Comparison of ENCODE assay signal across 8 cellular contexts in the genomic region with DNA sequence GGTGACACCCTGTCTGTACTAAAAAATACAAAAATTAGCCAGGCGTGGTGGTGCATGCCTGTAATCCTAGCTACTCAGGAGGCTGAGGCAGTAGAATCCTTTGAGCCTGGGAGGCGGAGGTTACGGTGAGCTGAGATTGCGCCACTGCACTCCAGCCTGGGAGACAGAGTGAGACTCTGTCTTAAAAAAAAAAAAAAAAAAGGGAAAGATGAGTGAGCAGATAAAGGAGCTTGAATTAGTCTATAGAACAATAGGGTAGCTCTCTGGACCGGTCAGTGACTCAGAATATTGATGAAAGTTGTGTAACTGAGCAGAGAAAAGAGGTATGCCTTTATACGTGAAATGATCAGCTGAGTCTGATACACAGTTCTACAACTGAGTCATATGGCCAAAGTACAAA.
A peak's percentile ranks its signal among the peaks of the same experiment; 100 is the strongest.
DNase-seq lines count a peak whose midpoint lies in the region; ATAC-seq, FAIRE-seq and TF ChIP-seq lines count a peak whose summit lies in the region.
"Not testable (repeated sequence)": the region's sequence is repeated elsewhere in the genome, so short reads cannot be mapped to it uniquely, and the experiment has no call there.

No MANE protein-coding gene starts in this region.

- not testable (repeated sequence) for ATAC-seq in SK-N-SH treated with all-trans-retinoic acid at 6 μM for 48 hours; thoracic aorta (ENCODE audit: insufficient number of reproducible peaks, low FRiP score, low read depth)
- ATAC-seq in mucosa of descending colon = peak; percentile 62

- not testable (repeated sequence) for H3K27me3 ChIP-seq in ACC112 (ENCODE audit: insufficient read depth, low read length); bronchial epithelial cell (ENCODE audit: control insufficient read depth, insufficient read depth, low read length); esophagus muscularis mucosa; hepatocyte; thoracic aorta (replicated peaks; ENCODE audit: insufficient read depth)

- TF ChIP-seq CTCF in bronchial epithelial cell (IDR thresholded peaks at IDR 0.05; ENCODE audit: insufficient read depth, low read length, severe bottlenecking); esophagus muscularis mucosa (IDR thresholded peaks at IDR 0.05); hepatocyte (IDR thresholded peaks at IDR 0.05; ENCODE audit: poor library complexity); mucosa of descending colon (IDR thresholded peaks at IDR 0.05); thoracic aorta (IDR thresholded peaks at IDR 0.05): not testable (repeated sequence)

- H3K9me3 ChIP-seq in esophagus muscularis mucosa; hepatocyte (ENCODE audit: low read depth); mucosa of descending colon; thoracic aorta: not testable (repeated sequence)

- not testable (repeated sequence) for H4K20me1 ChIP-seq in hepatocyte (ENCODE audit: insufficient read depth, poor library complexity, severe bottlenecking)

- intact Hi-C loops in esophagus muscularis mucosa (cut with DNase I) = loop anchor here (10.0 kb wide), 1 partner anchor 93 kb away; the partner anchor contains the start of gene PATJ
- intact Hi-C loops in mucosa of descending colon (cut with DNase I, micrococcal nuclease) = not testable (repeated sequence)

- H3K4me3 ChIP-seq in ACC112 (ENCODE audit: low read depth, low read length); bronchial epithelial cell (ENCODE audit: low read depth, low read length); esophagus muscularis mucosa; hepatocyte; mucosa of descending colon; thoracic aorta: not testable (repeated sequence)

- not testable (repeated sequence) for H2AFZ ChIP-seq in ACC112 (ENCODE audit: low read length, unreplicated experiment); hepatocyte

- peak; percentile 10 for DNase-seq in HT-29 (ENCODE audit: low spot score)
- DNase-seq in bronchial epithelial cell (ENCODE audit: low read depth) = peak; percentile 90
- DNase-seq in esophagus muscularis mucosa (ENCODE audit: extremely low spot score); mucosa of descending colon; thoracic aorta (ENCODE audit: low spot score): not testable (repeated sequence)
- DNase-seq in hepatocyte (ENCODE audit: low spot score) = peak; percentile 23

- WGBS in esophagus muscularis mucosa = 95% methylated on average over 6 of the region's 6 CpGs
- 77% methylated on average over 6 of the region's 6 CpGs for WGBS in hepatocyte (ENCODE audit: low lambda C conversion rate, missing lambda C conversion rate)

- H3K4me1 ChIP-seq in ACC112 (ENCODE audit: control insufficient read depth, insufficient read depth, low read length, unreplicated experiment) = peaks cover 11% of the 10 kb centered on the region
- H3K4me1 ChIP-seq in esophagus muscularis mucosa = peaks cover 0 to 57% (median 43%) of the 10 kb centered on the region in 4 donors
- not testable (repeated sequence) for H3K4me1 ChIP-seq in hepatocyte (ENCODE audit: insufficient read depth); mucosa of descending colon (ENCODE audit: low read depth)
- H3K4me1 ChIP-seq in thoracic aorta (ENCODE audit: control insufficient read depth in 1 of 2, low read depth in 2 of 2) = peaks cover 53 to 94% of the 10 kb centered on the region in 2 donors

- H3K27ac ChIP-seq in ACC112 (ENCODE audit: low read depth, low read length) (peak overlapping the region; percentile 26; the same call in 1 of the 2 replicates), esophagus muscularis mucosa (replicated peaks in 1 of 4) (peak overlapping the region in 3 of 4 donors; percentile 59 to 76 (median 65)), hepatocyte (peak overlapping the region; percentile 50), thoracic aorta (peak overlapping the region; percentile 84 to 91)

- TF ChIP-seq POLR2A in esophagus muscularis mucosa (IDR thresholded peaks at IDR 0.05; ENCODE audit: low read depth) = not testable (repeated sequence)

- H3K79me2 ChIP-seq in ACC112 (ENCODE audit: control insufficient read depth, insufficient read depth, low read length, unreplicated experiment); hepatocyte: not testable (repeated sequence)

- not testable (repeated sequence) for FAIRE-seq in bronchial epithelial cell (lab: Jason Lieb, UNC)

- not testable (repeated sequence) for H3K4me2 ChIP-seq in hepatocyte

- not testable (repeated sequence) for H3K36me3 ChIP-seq in ACC112 (ENCODE audit: insufficient read depth, low read length); bronchial epithelial cell (ENCODE audit: control insufficient read depth, insufficient read depth, low read length); esophagus muscularis mucosa; hepatocyte (replicated peaks; ENCODE audit: insufficient read depth, low read depth); mucosa of descending colon (ENCODE audit: low read depth); thoracic aorta

- not testable (repeated sequence) for TF ChIP-seq EP300 in esophagus muscularis mucosa (IDR thresholded peaks at IDR 0.05)

- H3K9me2 ChIP-seq in hepatocyte (replicated peaks; ENCODE audit: insufficient read depth) = not testable (repeated sequence)

TF ChIP-seq in SK-N-SH treated with all-trans-retinoic acid at 6 μM for 48 hours, 23 proteins besides CTCF, POLR2A, EP300 and RAD21:
- peak; percentile 37 for TF ChIP-seq ISL1 (CRISPR knock-in tag; IDR thresholded peaks at IDR 0.05)

Comparison
In these comparisons a context has a peak if more than half of its experiments do, and no peak if none do; other contexts are left out.
1. H3K27ac ChIP-seq: peak in every context shown above with its lines; median percentile 88 in thoracic aorta; 65 in esophagus muscularis mucosa; 50 in hepatocyte; 26 in ACC112.